ENCODE assay signal across 22 cellular contexts in the genomic region with DNA sequence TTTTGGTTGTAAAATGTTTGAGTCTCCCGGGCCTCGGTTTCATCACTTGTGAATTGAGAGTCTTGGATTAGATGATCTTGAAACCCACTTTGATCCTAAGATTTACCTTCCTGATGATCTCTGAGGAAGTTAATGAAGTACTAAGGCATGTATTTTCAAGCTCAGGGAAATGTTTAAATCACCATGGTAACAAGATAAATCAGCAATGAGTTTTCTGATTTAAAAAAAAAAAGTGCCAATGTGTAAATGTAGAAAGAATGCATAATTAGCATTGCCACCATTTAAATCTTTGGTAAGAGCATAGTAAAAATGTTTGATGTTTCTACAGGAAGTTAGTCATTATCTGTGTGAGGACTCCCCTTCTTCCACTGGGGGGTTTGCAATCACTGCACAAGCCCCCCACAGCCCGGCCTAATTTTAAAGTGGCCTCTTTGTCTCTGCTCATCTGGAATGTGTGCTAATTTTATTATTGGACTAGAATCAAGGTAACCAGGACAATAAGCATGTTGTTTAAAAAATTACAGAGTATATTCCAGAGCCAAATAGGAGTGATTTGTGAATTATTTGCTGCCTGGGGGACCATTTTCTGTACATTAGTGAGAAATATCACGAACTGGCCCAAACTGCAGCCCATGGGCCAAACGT.
DNase-seq lines count a peak whose midpoint lies in the region; ATAC-seq and TF ChIP-seq lines count a peak whose summit lies in the region.
"Had no signal": no experiment of that assay in that cellular context is flagged by ENCODE, and none has a peak within 500 bp of the region (broad histone marks: within the 10 kb centered on the region; RNA-seq: fewer than 3 reads in every experiment).

No MANE protein-coding gene starts in this region.

- H3K9ac ChIP-seq in BLaER1: no peak overlapping the region
- H3K9ac ChIP-seq: GM23248, KMS-11 had no signal

- peaks cover 54% of the 10 kb centered on the region for H3K4me1 ChIP-seq in BLaER1

- no peak overlapping the region for H3K4me3 Mint-ChIP-seq in IgD-negative memory B cell
- no peak overlapping the region for H3K4me3 Mint-ChIP-seq in brain
- H3K4me3 Mint-ChIP-seq in naive B cell: no peak overlapping the region
- H3K4me3 Mint-ChIP-seq: CD4-positive, alpha-beta memory T cell; H9 had no signal

- H3K27ac ChIP-seq in BLaER1: peak overlapping the region; percentile 63; the same call in 1 of the 2 replicates
- H3K27ac ChIP-seq: GM23248, KMS-11 had no signal

- no peaks in the 10 kb centered on the region for H3K36me3 ChIP-seq in BLaER1

- peak overlapping the region; percentile 93 for H3K4me2 ChIP-seq in BLaER1
- H3K4me2 ChIP-seq: KMS-11 had no signal

- H3K9me3 Mint-ChIP-seq in IgD-negative memory B cell (no peaks in the 10 kb centered on the region), brain (no peaks in the 10 kb centered on the region), naive B cell (no peaks in the 10 kb centered on the region)
- H3K9me3 Mint-ChIP-seq: CD4-positive, alpha-beta memory T cell; H9 had no signal

- no peak for ATAC-seq in naive B cell (ENCODE audit: low read depth in 2 of 2)
- ATAC-seq: Right ventricle myocardium inferior had no signal

- H3K4me3 ChIP-seq in BLaER1: no peak overlapping the region
- H3K4me3 ChIP-seq: GM23248 had no signal

- H3K27ac Mint-ChIP-seq in IgD-negative memory B cell (peak overlapping the region; percentile 23 to 57 (median 43)), brain (peak overlapping the region in 3 of 5 experiments; percentile 11 to 65 (median 33)), naive B cell (peak overlapping the region in 4 of 6 donors; percentile 24 to 65 (median 34))
- H3K27ac Mint-ChIP-seq: CD4-positive, alpha-beta memory T cell had no signal

- no peak for TF ChIP-seq CTCF in brain (conservative IDR thresholded peaks at IDR 0.05)

- DNase-seq in naive B cell: no peak
- no peak for DNase-seq in activated T-cell treated with anti-CD3 and anti-CD28 coated beads for 4 hours
- no peak for DNase-seq in amniotic stem cell (lab: John Stamatoyannopoulos, UW)
- DNase-seq in hippocampal formation (lab: John Stamatoyannopoulos, UW): no peak
- DNase-seq in globus pallidus (ENCODE audit: low spot score): no peak
- DNase-seq: Calu3; CD4-positive, alpha-beta memory T cell; DMS153; GM23248; H9; NCI-H1105; NCI-H146; NCI-H2029; NCI-H2171; NCI-H345; NCI-H524; NCI-H82 had no signal

- H3K36me3 Mint-ChIP-seq in IgD-negative memory B cell: peaks cover 13% of the 10 kb centered on the region
- H3K36me3 Mint-ChIP-seq in brain: peaks cover 9% of the 10 kb centered on the region
- H3K36me3 Mint-ChIP-seq in naive B cell: peaks cover 8 to 13% of the 10 kb centered on the region in 2 donors

- no peaks in the 10 kb centered on the region for H3K27me3 ChIP-seq in BLaER1

- H3K4me1 Mint-ChIP-seq in IgD-negative memory B cell (peaks cover 9 to 18% (median 17%) of the 10 kb centered on the region in 3 donors), brain (peaks cover 16% of the 10 kb centered on the region), naive B cell (peaks cover 11 to 19% (median 16%) of the 10 kb centered on the region in 3 donors)
- H3K4me1 Mint-ChIP-seq: CD4-positive, alpha-beta memory T cell; H9 had no signal

- H3K27me3 Mint-ChIP-seq in IgD-negative memory B cell (no peaks in the 10 kb centered on the region), brain (no peaks in the 10 kb centered on the region), naive B cell (no peaks in the 10 kb centered on the region)
- H3K27me3 Mint-ChIP-seq: CD4-positive, alpha-beta memory T cell had no signal

- H3K9me3 ChIP-seq in BLaER1: no peaks in the 10 kb centered on the region

- H4K20me1 ChIP-seq in BLaER1: peaks cover 8% of the 10 kb centered on the region; the same call in 1 of the 2 replicates
